In the genomic region with DNA sequence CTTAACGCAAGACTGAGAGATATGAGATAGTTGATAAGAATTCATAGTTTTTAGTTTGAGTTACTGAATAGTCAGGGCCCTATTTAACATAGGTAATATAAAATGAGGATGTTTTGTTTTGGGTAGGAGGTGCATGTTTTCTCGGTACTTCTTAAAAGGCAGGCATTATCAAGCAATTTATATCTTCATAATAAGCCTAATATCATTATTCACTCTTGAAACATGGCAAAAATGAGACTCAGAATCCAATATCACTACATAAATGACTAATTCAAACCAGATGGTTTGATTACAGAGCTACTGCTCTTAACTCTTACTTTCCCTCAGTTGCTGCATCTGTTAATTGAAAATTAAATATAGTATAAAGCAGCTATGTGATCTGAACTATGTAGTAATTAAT, we compare ENCODE assay signal across 19 cellular contexts.
"Had no signal": no experiment of that assay in that cellular context is flagged by ENCODE, and none has a peak within 500 bp of the region (broad histone marks: within the 10 kb centered on the region; RNA-seq: fewer than 3 reads in every experiment).

No MANE protein-coding gene starts in this region.

- DNase-seq: cortex of kidney; dorsolateral prefrontal cortex; effector CD8-positive, alpha-beta T cell; foreskin melanocyte; heart left ventricle; hypothalamus; islet precursor cell; mucosa of descending colon; naive thymus-derived CD8-positive, alpha-beta T cell; right cardiac atrium; stimulated activated CD4-positive, alpha-beta T cell treated with anti-CD3 and anti-CD28 coated beads, Interleukin-2, amount 100 ng/mL, for 48 hours; stimulated activated naive CD4-positive, alpha-beta T cell treated with Interleukin-2 at 50 U/mL for 16 hours; tibial artery; upper lobe of left lung; uterus had no signal

- H3K4me1 ChIP-seq: heart left ventricle, tibial artery, upper lobe of left lung, uterus had no signal

- H3K27ac ChIP-seq: dorsolateral prefrontal cortex, heart left ventricle, neutrophil, tibial artery, upper lobe of left lung, uterus had no signal

- H3K36me3 Mint-ChIP-seq: naive thymus-derived CD8-positive, alpha-beta T cell had no signal

- H3K36me3 ChIP-seq: heart left ventricle, neutrophil, tibial artery, upper lobe of left lung, uterus had no signal

- H3K27me3 Mint-ChIP-seq: naive thymus-derived CD8-positive, alpha-beta T cell; progenitor cell of endocrine pancreas had no signal

- H3K9me3 ChIP-seq: heart left ventricle, mucosa of descending colon, neutrophil, tibial artery, upper lobe of left lung, uterus had no signal

- H3K27ac Mint-ChIP-seq: naive thymus-derived CD8-positive, alpha-beta T cell; progenitor cell of endocrine pancreas had no signal

- H3K4me3 Mint-ChIP-seq: naive thymus-derived CD8-positive, alpha-beta T cell had no signal

- H3K4me1 Mint-ChIP-seq: naive thymus-derived CD8-positive, alpha-beta T cell had no signal

- ATAC-seq: heart left ventricle; left lobe of liver; mucosa of descending colon; naive thymus-derived CD8-positive, alpha-beta T cell; right cardiac atrium had no signal

- H3K4me2 ChIP-seq: smooth muscle cell had no signal

- H3K4me3 ChIP-seq: dorsolateral prefrontal cortex, heart left ventricle, mucosa of descending colon, smooth muscle cell, tibial artery, upper lobe of left lung, uterus had no signal

- H3K27me3 ChIP-seq: dorsolateral prefrontal cortex, heart left ventricle, neutrophil, tibial artery, upper lobe of left lung, uterus had no signal
